Comparison of ENCODE assay signal across 12 cellular contexts in the genomic region with DNA sequence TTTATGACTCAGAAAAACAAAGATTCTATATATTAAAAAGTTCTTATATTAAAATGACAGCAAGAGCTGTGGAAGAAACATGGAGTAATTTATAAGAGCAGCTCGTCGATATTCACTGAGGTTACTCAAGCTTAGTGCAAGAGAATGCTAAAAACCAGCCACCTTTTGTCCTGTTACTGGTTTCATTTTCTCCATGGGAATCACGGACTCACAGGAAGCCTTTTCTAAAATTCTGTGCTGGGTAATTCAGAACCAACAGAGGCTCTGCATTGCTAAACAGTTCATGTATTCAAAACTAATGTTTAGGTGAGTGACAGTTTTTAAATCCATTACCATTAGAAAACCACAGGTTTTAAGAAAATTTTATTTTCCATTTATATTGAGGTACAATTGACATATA.
A peak's percentile ranks its signal among the peaks of the same experiment; 100 is the strongest.
DNase-seq lines count a peak whose midpoint lies in the region; ATAC-seq and TF ChIP-seq lines count a peak whose summit lies in the region.
"Had no signal": no experiment of that assay in that cellular context is flagged by ENCODE, and none has a peak within 500 bp of the region (broad histone marks: within the 10 kb centered on the region; RNA-seq: fewer than 3 reads in every experiment).

No MANE protein-coding gene starts in this region.

- H3K9ac ChIP-seq in smooth muscle cell (ENCODE audit: low read depth) = peak overlapping the region; percentile 34

- TF ChIP-seq CTCF in astrocyte of the cerebellum (IDR thresholded peaks at IDR 0.05; ENCODE audit: low read depth, low read length, missing control alignments) = no peak
- no peak for TF ChIP-seq CTCF in smooth muscle cell (IDR thresholded peaks at IDR 0.05; ENCODE audit: borderline replicate concordance, insufficient read depth, poor library complexity, severe bottlenecking)
- no peak for TF ChIP-seq CTCF in spleen (IDR thresholded peaks at IDR 0.05 in 8 of 11, conservative IDR thresholded peaks at IDR 0.05 in 3 of 11)

- H3F3A ChIP-seq in smooth muscle cell (ENCODE audit: low read depth) = no peaks in the 10 kb centered on the region

- H3K4me3 ChIP-seq in astrocyte of the cerebellum (ENCODE audit: low read depth, low read length) (peak overlapping the region; percentile 21), smooth muscle cell (peak overlapping the region; percentile 19), spleen (no peak overlapping the region)
- H3K4me3 ChIP-seq: K562 had no signal

- TF ChIP-seq POLR2A in GM18505 (IDR thresholded peaks at IDR 0.05; ENCODE audit: borderline replicate concordance, extremely low read depth, insufficient read depth, insufficient read length) (no peak), spleen (IDR thresholded peaks at IDR 0.05) (no peak)

- WGBS in smooth muscle cell (ENCODE audit: low lambda C conversion rate) = 63% methylated on average over 3 of the region's 3 CpGs
- WGBS in spleen, 5 donors = 24 to 43% (median 28%) methylated on average over 3 of the region's 3 CpGs

- H4K20me1 ChIP-seq in smooth muscle cell (ENCODE audit: low read depth) = no peaks in the 10 kb centered on the region

- H3K9me3 ChIP-seq in smooth muscle cell (replicated peaks; ENCODE audit: low read depth) (no peaks in the 10 kb centered on the region), spleen (peaks cover 0 to 28% (median 5%) of the 10 kb centered on the region in 8 donors)

- H3K27me3 ChIP-seq in smooth muscle cell (ENCODE audit: low read depth) (no peaks in the 10 kb centered on the region), spleen (replicated peaks in 1 of 7) (no peaks in the 10 kb centered on the region)

- no peaks in the 10 kb centered on the region for H3K79me2 ChIP-seq in smooth muscle cell (ENCODE audit: low read depth)

- in situ Hi-C loops in astrocyte of the cerebellum (cut with HindIII; ENCODE audit: low sequenced_read_pairs) = no loop called here

- intact Hi-C loops in spleen (cut with DNase I; ENCODE audit: low total_unique reads) = no loop called here

- H3K36me3 ChIP-seq in smooth muscle cell (ENCODE audit: low read depth) (no peaks in the 10 kb centered on the region), spleen (no peaks in the 10 kb centered on the region)

- H3K27ac ChIP-seq in smooth muscle cell (ENCODE audit: low read depth) (peak overlapping the region; percentile 52), spleen (no peak overlapping the region)

- no peak overlapping the region for H2AFZ ChIP-seq in smooth muscle cell (ENCODE audit: low read depth)

- H3K4me2 ChIP-seq in smooth muscle cell = peak overlapping the region; percentile 62

- peaks cover 13% of the 10 kb centered on the region for H3K4me1 ChIP-seq in smooth muscle cell (ENCODE audit: low read depth)
- peaks cover 0 to 14% (median 0%) of the 10 kb centered on the region in 6 donors for H3K4me1 ChIP-seq in spleen

- no peak for DNase-seq in astrocyte of the cerebellum (ENCODE audit: low read depth)
- no peak for DNase-seq in smooth muscle cell (lab: John Stamatoyannopoulos, UW; ENCODE audit: unreplicated experiment)
- DNase-seq in NCI-H187 treated with DMSO at 0.1 percent for 48 hours (lab: John Stamatoyannopoulos, UW) = no peak
- DNase-seq in spleen = no peak
- DNase-seq: NCI-H446, nephron progenitor cell, SHP77 treated with DMSO at 0.1 percent for 48 hours had no signal

- ATAC-seq in GM19324 (IDR thresholded peaks at IDR 0.05; ENCODE audit: low FRiP score, unreplicated experiment) = peak; percentile 29
- ATAC-seq in HG03460 (IDR thresholded peaks at IDR 0.05; ENCODE audit: unreplicated experiment) = peak; percentile 20
- ATAC-seq in GM18505 (IDR thresholded peaks at IDR 0.05; ENCODE audit: unreplicated experiment) = no peak
- ATAC-seq: K562; stimulated activated effector memory CD8-positive, alpha-beta T cell treated with anti-CD3 and anti-CD28 coated beads, Interleukin-12 subunit alpha, Interleukin-12 subunit beta, amount 100 ng/mL, for 72 hours had no signal

Comparison
In these comparisons a context has a peak if more than half of its experiments do, and no peak if none do; other contexts are left out.
1. H3K4me3 ChIP-seq: peak in astrocyte of the cerebellum (single experiment) and smooth muscle cell (single experiment); none in spleen (0 of 8).